In the genomic region with DNA sequence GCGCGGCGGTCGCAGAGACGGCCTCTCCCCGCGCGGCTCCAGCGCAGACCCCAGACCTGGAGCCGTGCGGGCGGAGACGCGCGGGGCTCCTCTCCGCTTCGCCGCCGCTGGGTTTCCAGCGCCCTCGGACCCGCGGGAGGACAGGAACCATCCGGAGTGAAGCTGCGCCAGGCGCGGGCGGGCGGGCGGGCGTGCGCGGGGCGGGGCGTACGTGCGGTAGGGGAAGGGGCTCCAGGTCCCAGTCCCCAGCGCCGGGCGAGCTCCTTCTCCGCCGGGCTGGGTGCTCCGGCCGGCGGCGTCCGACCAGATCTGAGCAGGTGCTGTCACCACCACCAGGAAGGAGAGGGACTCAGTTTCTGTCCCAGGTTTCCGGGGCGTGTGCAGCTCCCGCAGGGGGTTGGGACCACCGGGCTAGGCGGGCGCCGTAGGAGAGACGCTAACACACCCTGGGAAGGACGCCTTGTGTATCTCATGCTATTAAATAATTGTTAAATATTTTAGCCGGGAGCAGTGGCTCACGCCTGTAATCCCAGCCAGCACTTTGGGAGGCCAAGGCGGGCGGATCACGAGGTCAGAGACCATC, we compare ENCODE assay signal across 9 cellular contexts. TPM values are rescaled to one million over a fixed set of nuclear protein-coding genes. Genes with fewer than 3 reads are reported as not detected.
A peak's percentile ranks its signal among the peaks of the same experiment; 100 is the strongest.
DNase-seq lines count a peak whose midpoint lies in the region; ATAC-seq and TF ChIP-seq lines count a peak whose summit lies in the region.
"Had no signal": no experiment of that assay in that cellular context is flagged by ENCODE, and none has a peak within 500 bp of the region (broad histone marks: within the 10 kb centered on the region; RNA-seq: fewer than 3 reads in every experiment).

A gene (minus strand): TSS at position 158 of the 583 bp plus-strand sequence. CDS start 202 bp downstream, outside the sequence.

- TF ChIP-seq CTCF in LNCaP clone FGC (IDR thresholded peaks at IDR 0.05; ENCODE audit: control insufficient read depth, extremely low read depth, insufficient read depth): no peak
- no peak for TF ChIP-seq CTCF in esophagus squamous epithelium (IDR thresholded peaks at IDR 0.05)
- no peak for TF ChIP-seq CTCF in body of pancreas (IDR thresholded peaks at IDR 0.05)

- H3K27ac ChIP-seq in esophagus squamous epithelium (no peak within 1 kb of the TSS), body of pancreas (no peak within 1 kb of the TSS)

- TF ChIP-seq POLR2A in esophagus squamous epithelium (IDR thresholded peaks at IDR 0.05): no peak
- no peak for TF ChIP-seq POLR2A in body of pancreas (IDR thresholded peaks at IDR 0.05)

- H3K4me3 ChIP-seq in LNCaP clone FGC (ENCODE audit: low read depth, low read length) (peak within 1 kb of the TSS; percentile 41), esophagus squamous epithelium (peak within 1 kb of the TSS; percentile 18 to 59 (median 40)), body of pancreas (peak within 1 kb of the TSS in 1 of 2 donors; percentile 19)

- DNase-seq in LNCaP clone FGC (ENCODE audit: low read depth): no peak
- DNase-seq in esophagus squamous epithelium (lab: John Stamatoyannopoulos, UW): no peak
- DNase-seq in posterior vena cava (ENCODE audit: low spot score): peak; percentile 47
- no peak for DNase-seq in GM19238 (ENCODE audit: insufficient read length, low spot score)
- DNase-seq in body of pancreas: no peak
- no peak for DNase-seq in left colon
- DNase-seq: kidney glomerular epithelial cell had no signal

- WGBS in esophagus squamous epithelium, 2 donors: 11 to 33% methylated on average over 4 to 17 of the region's 61 CpGs
- 3 to 48% methylated on average over 5 to 59 of the region's 61 CpGs for WGBS in body of pancreas, 2 donors

- intact Hi-C loops in esophagus squamous epithelium (cut with DNase I): no loop called here
- intact Hi-C loops in posterior vena cava (cut with DNase I): no loop called here
- intact Hi-C loops in body of pancreas (cut with DNase I): loop anchor here (10.0 kb wide), 1 partner anchor 84 kb away; no protein-coding TSS in a partner anchor
- intact Hi-C loops in left colon (cut with DNase I, micrococcal nuclease): no loop called here

- peak within 1 kb of the TSS; percentile 82 for H3K9ac ChIP-seq in ES-I3 (ENCODE audit: low read depth, low read length)

- H3K27me3 ChIP-seq in esophagus squamous epithelium (peaks cover 12 to 62% (median 19%) of the 10 kb centered on the region in 4 donors), body of pancreas (peaks cover 0 to 8% of the 10 kb centered on the region in 2 donors)

- H3K4me1 ChIP-seq in ES-I3 (ENCODE audit: insufficient read depth, low read length) (peaks cover 8% of the 10 kb centered on the region; the same call in 1 of the 2 replicates), esophagus squamous epithelium (peaks cover 9 to 34% (median 15%) of the 10 kb centered on the region in 3 donors), body of pancreas (peaks cover 9% of the 10 kb centered on the region)

- H3K36me3 ChIP-seq in ES-I3 (ENCODE audit: insufficient read depth, low read length) (no peaks in the 10 kb centered on the region), esophagus squamous epithelium (no peaks in the 10 kb centered on the region), body of pancreas (replicated peaks in 1 of 2; ENCODE audit: insufficient read depth in 1 of 2, low read depth in 2 of 2) (no peaks in the 10 kb centered on the region)

- H3K9me3 ChIP-seq in ES-I3 (ENCODE audit: control insufficient read depth, insufficient read depth, low read length): no peaks in the 10 kb centered on the region
- H3K9me3 ChIP-seq in esophagus squamous epithelium: no peaks in the 10 kb centered on the region
- H3K9me3 ChIP-seq in body of pancreas: no peaks in the 10 kb centered on the region

- ATAC-seq in body of pancreas: no peak
- ATAC-seq in left colon: no peak
- ATAC-seq in GM21423 (IDR thresholded peaks at IDR 0.05; ENCODE audit: unreplicated experiment): no peak

RNA-seq across cellular contexts. Expression of the gene that starts here (rescaled TPM):
- total RNA-seq in esophagus squamous epithelium: under 1 TPM in 1 of 4 donors, not detected in 3; 0.18 TPM
- not detected for total RNA-seq in posterior vena cava
- total RNA-seq in body of pancreas: under 1 TPM in 1 of 2 donors, not detected in 1; 0.52 TPM
- 1 to 10 TPM; 4.2 to 4.6 TPM for total RNA-seq in left colon

Comparison
In these comparisons a context has a peak if more than half of its experiments do, and no peak if none do; other contexts are left out.
1. Peak in DNase-seq in posterior vena cava; RNA of the gene not detected or under 1 TPM.